Comparison of ENCODE assay signal across 1 cellular context in the genomic region with DNA sequence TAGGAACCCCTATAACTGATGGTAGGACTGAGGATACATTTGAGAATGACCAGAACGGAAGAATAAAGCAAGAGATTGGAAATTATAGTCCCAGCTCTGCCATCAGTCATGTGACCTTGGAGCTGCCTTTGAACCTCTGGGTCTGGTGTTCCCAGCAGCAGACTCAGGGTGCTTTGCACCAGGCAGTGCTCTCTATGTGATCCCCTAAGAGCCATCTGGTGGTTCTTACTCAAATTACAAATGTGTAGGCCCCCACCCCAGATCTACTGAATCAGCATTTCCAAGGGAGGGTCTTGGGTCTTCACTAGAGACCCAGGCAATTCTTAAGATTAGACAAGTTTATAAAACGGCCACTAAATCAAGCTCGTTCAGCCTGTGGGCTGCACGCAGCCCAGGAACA.
TF ChIP-seq lines count a peak whose summit lies in the region.

No MANE protein-coding gene starts in this region.

TF ChIP-seq in K562, 482 proteins besides CTCF, POLR2A, EP300 and RAD21:
- peak; percentile 77 for TF ChIP-seq C11orf30 (IDR thresholded peaks at IDR 0.05; ENCODE audit: low read depth)
- no peak for TF ChIP-seq KAT7 (CRISPR knock-in tag; IDR thresholded peaks at IDR 0.05; ENCODE audit: borderline replicate concordance)
- TF ChIP-seq MAFF (IDR thresholded peaks at IDR 0.05; ENCODE audit: low read length) = peak; percentile 40; the same call in 1 of the 2 replicates
- peak; percentile 68 for TF ChIP-seq ZNF316 (IDR thresholded peaks at IDR 0.05)
- TF ChIP-seq, protein P1, sequence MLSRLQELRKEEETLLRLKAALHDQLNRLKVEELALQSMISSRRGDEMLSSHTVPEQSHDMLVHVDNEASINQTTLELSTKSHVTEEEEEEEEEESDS (CRISPR knock-in tag; IDR thresholded peaks at IDR 0.05) = no peak
- peak; percentile 31 for TF ChIP-seq MAFG (tag; conservative IDR thresholded peaks at IDR 0.05)
- TF ChIP-seq HNRNPLL (IDR thresholded peaks at IDR 0.05; ENCODE audit: low read depth, low read length, poor library complexity, severe bottlenecking) = no peak
- TF ChIP-seq, protein P2, sequence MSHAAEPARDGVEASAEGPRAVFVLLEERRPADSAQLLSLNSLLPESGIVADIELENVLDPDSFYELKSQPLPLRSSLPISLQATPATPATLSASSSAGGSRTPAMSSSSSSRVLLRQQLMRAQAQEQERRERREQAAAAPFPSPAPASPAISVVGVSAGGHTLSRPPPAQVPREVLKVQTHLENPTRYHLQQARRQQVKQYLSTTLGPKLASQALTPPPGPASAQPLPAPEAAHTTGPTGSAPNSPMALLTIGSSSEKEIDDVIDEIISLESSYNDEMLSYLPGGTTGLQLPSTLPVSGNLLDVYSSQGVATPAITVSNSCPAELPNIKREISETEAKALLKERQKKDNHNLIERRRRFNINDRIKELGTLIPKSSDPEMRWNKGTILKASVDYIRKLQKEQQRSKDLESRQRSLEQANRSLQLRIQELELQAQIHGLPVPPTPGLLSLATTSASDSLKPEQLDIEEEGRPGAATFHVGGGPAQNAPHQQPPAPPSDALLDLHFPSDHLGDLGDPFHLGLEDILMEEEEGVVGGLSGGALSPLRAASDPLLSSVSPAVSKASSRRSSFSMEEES (CRISPR knock-in tag; IDR thresholded peaks at IDR 0.05) = peak; percentile 70
- TF ChIP-seq ZNF124 (CRISPR knock-in tag; IDR thresholded peaks at IDR 0.05) = no peak
- TF ChIP-seq MAFK (IDR thresholded peaks at IDR 0.05; ENCODE audit: low read length) = peak; percentile 47; the same call in 1 of the 2 replicates
- TF ChIP-seq, protein P3, sequence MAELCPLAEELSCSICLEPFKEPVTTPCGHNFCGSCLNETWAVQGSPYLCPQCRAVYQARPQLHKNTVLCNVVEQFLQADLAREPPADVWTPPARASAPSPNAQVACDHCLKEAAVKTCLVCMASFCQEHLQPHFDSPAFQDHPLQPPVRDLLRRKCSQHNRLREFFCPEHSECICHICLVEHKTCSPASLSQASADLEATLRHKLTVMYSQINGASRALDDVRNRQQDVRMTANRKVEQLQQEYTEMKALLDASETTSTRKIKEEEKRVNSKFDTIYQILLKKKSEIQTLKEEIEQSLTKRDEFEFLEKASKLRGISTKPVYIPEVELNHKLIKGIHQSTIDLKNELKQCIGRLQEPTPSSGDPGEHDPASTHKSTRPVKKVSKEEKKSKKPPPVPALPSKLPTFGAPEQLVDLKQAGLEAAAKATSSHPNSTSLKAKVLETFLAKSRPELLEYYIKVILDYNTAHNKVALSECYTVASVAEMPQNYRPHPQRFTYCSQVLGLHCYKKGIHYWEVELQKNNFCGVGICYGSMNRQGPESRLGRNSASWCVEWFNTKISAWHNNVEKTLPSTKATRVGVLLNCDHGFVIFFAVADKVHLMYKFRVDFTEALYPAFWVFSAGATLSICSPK (IDR thresholded peaks at IDR 0.05; ENCODE audit: borderline replicate concordance) = no peak
- no peak for TF ChIP-seq ZNF583 (CRISPR knock-in tag; IDR thresholded peaks at IDR 0.05)
- no peak for TF ChIP-seq MTA3 (IDR thresholded peaks at IDR 0.05; ENCODE audit: borderline replicate concordance)
- TF ChIP-seq ZNF384 (IDR thresholded peaks at IDR 0.05; ENCODE audit: low read depth, low read length) = no peak
- TF ChIP-seq SAP30 (IDR thresholded peaks at IDR 0.05; ENCODE audit: borderline replicate concordance, insufficient read depth, low read depth, low read length, poor library complexity, severe bottlenecking) = no peak
